In genomic region chr10:102175415-102175814, GRCh38 we compare ENCODE assay signal across 2 cellular contexts.
TF ChIP-seq lines count a peak whose summit lies in the region.

No MANE protein-coding gene starts in this region.

TF ChIP-seq in SK-N-SH, 30 proteins besides CTCF, POLR2A, EP300 and RAD21 (continued from another document):
- TF ChIP-seq TEAD4 (IDR thresholded peaks at IDR 0.05; ENCODE audit: borderline replicate concordance, insufficient read depth) (no peak), NFIC (IDR thresholded peaks at IDR 0.05; ENCODE audit: borderline replicate concordance) (no peak), GABPA (IDR thresholded peaks at IDR 0.05; ENCODE audit: low read depth) (no peak), YY1 (IDR thresholded peaks at IDR 0.05; ENCODE audit: low read depth) (no peak), JUND (IDR thresholded peaks at IDR 0.05) (no peak)

TF ChIP-seq in SK-N-SH treated with all-trans-retinoic acid at 6 μM for 48 hours, 23 proteins besides CTCF, POLR2A, EP300 and RAD21 (continued from another document):
- TF ChIP-seq PATZ1 (CRISPR knock-in tag; IDR thresholded peaks at IDR 0.05; ENCODE audit: borderline replicate concordance) (no peak), ZC3H10 (CRISPR knock-in tag; IDR thresholded peaks at IDR 0.05) (no peak), ZNF8 (CRISPR knock-in tag; IDR thresholded peaks at IDR 0.05) (no peak), TSHZ2 (CRISPR knock-in tag; IDR thresholded peaks at IDR 0.05) (no peak), ZNF70 (CRISPR knock-in tag; IDR thresholded peaks at IDR 0.05) (no peak), SNAI2 (CRISPR knock-in tag; IDR thresholded peaks at IDR 0.05) (no peak), CSDC2 (CRISPR knock-in tag; IDR thresholded peaks at IDR 0.05) (no peak), CSRNP3 (CRISPR knock-in tag; IDR thresholded peaks at IDR 0.05) (no peak), ESRRG (CRISPR knock-in tag; IDR thresholded peaks at IDR 0.05) (no peak), BACH2 (CRISPR knock-in tag; IDR thresholded peaks at IDR 0.05; ENCODE audit: borderline replicate concordance) (no peak)
TF ChIP-seq in SK-N-SH treated with all-trans-retinoic acid at 6 μM for 48 hours: peak in this region for 0.
